ENCODE assay signal across 11 cellular contexts in genomic region chr17:64413505-64413904, GRCh38. TPM values are rescaled to one million over a fixed set of nuclear protein-coding genes. Genes with fewer than 3 reads are reported as not detected.
DNase-seq lines count a peak whose midpoint lies in the region; ATAC-seq and TF ChIP-seq lines count a peak whose summit lies in the region.
"Had no signal": no experiment of that assay in that cellular context is flagged by ENCODE, and none has a peak within 500 bp of the region (broad histone marks: within the 10 kb centered on the region; RNA-seq: fewer than 3 reads in every experiment).

No MANE protein-coding gene starts in this region.

- H3K27me3 ChIP-seq in HUES64 (ENCODE audit: insufficient read depth, low read length) (no peaks in the 10 kb centered on the region), hepatocyte (no peaks in the 10 kb centered on the region)
- H3K27me3 ChIP-seq: MG63 had no signal

- WGBS in HUES64 = 63% methylated on average over 3 of the region's 3 CpGs
- 67% methylated on average over 3 of the region's 3 CpGs for WGBS in hepatocyte (ENCODE audit: low lambda C conversion rate, missing lambda C conversion rate)

- CTCF ChIA-PET in GM10248 (lab: Yijun Ruan, JAX) = interaction anchor here (1.0 to 17.8 kb wide), 4 partner anchors 6 to 236 kb away, joined by 3 to 158 read pairs (median 5); no protein-coding TSS in a partner anchor

- ATAC-seq in GM21447 (IDR thresholded peaks at IDR 0.05; ENCODE audit: unreplicated experiment) = peak; percentile 67
- no peak for ATAC-seq in left lobe of liver
- no peak for ATAC-seq in GM18498 (IDR thresholded peaks at IDR 0.05; ENCODE audit: unreplicated experiment)
- ATAC-seq: HCT116 had no signal

- H3K9me2 ChIP-seq in hepatocyte (replicated peaks; ENCODE audit: insufficient read depth) = no peaks in the 10 kb centered on the region

- H3K4me3 ChIP-seq in HUES64 (ENCODE audit: low read length) (no peak overlapping the region), hepatocyte (no peak overlapping the region)
- H3K4me3 ChIP-seq: MG63 had no signal

- no peaks in the 10 kb centered on the region for H3K9me3 ChIP-seq in HUES64 (ENCODE audit: insufficient read depth, low read depth, low read length)
- no peaks in the 10 kb centered on the region for H3K9me3 ChIP-seq in hepatocyte (ENCODE audit: low read depth)
- H3K9me3 ChIP-seq: MG63 had no signal

- no peak overlapping the region for H2AFZ ChIP-seq in hepatocyte

- POLR2A ChIA-PET in GM10248 (lab: Yijun Ruan, JAX) = no interaction called here

- no peaks in the 10 kb centered on the region for H3K36me3 ChIP-seq in HUES64 (ENCODE audit: insufficient read depth, low read length)
- no peaks in the 10 kb centered on the region for H3K36me3 ChIP-seq in hepatocyte (replicated peaks; ENCODE audit: insufficient read depth, low read depth)
- H3K36me3 ChIP-seq: MG63 had no signal

- DNase-seq in GM10248 (ENCODE audit: extremely low spot score) (peak; percentile 66), left lobe of liver (ENCODE audit: low spot score) (peak; percentile 38), NCI-H82 (lab: John Stamatoyannopoulos, UW) (no peak), HuH-7 (ENCODE audit: low spot score) (no peak), hepatocyte (ENCODE audit: low spot score) (no peak)
- DNase-seq: MG63; stimulated activated CD4-positive, alpha-beta T cell treated with anti-CD3 and anti-CD28 coated beads, Interleukin-4, amount 100 ng/mL, for 4 hours had no signal

- no peaks in the 10 kb centered on the region for H3K79me2 ChIP-seq in hepatocyte

- no peak overlapping the region for H3K4me2 ChIP-seq in hepatocyte

- H3K27ac ChIP-seq in HUES64 (ENCODE audit: low read depth, low read length) (peak overlapping the region; percentile 21; the same call in 1 of the 2 replicates), hepatocyte (no peak overlapping the region)

- TF ChIP-seq CTCF in GM10248 (IDR thresholded peaks at IDR 0.05; ENCODE audit: control extremely low read depth, extremely low read depth, low read depth, missing control alignments) (no peak), hepatocyte (IDR thresholded peaks at IDR 0.05; ENCODE audit: poor library complexity) (no peak)

- H3K4me1 ChIP-seq in HUES64 (ENCODE audit: insufficient read depth, low read length) (peaks cover 21% of the 10 kb centered on the region), hepatocyte (ENCODE audit: insufficient read depth) (peaks cover 9% of the 10 kb centered on the region)

- H3K9ac ChIP-seq in HUES64 (ENCODE audit: low read depth, low read length) = no peak overlapping the region

- H4K20me1 ChIP-seq in hepatocyte (ENCODE audit: insufficient read depth, poor library complexity, severe bottlenecking) = no peaks in the 10 kb centered on the region

RNA-seq across cellular contexts. Expression of gene PECAM1, which starts 22.8 kb away (rescaled TPM):
- polyA plus RNA-seq in HUES64 (2013, experiment 1 of 2) = 0.65 TPM
- 0.38 TPM for polyA plus RNA-seq in HUES64 (2013, experiment 2 of 2)
- total RNA-seq in left lobe of liver = 20.2 TPM
- total RNA-seq in hepatocyte = 2.8 and 8.2 TPM in 2 replicates
- polyA plus RNA-seq in hepatocyte = 1.7 and 2.3 TPM in 2 replicates

RNA-seq across cellular contexts. Expression of gene MILR1, which starts 35.4 kb away (rescaled TPM):
- not detected for polyA plus RNA-seq in HUES64 (2013, experiment 1 of 2)
- polyA plus RNA-seq in HUES64 (2013, experiment 2 of 2) = not detected
- total RNA-seq in left lobe of liver (0.33 TPM), hepatocyte (0.47 TPM in 1 of 2 replicates, not detected in the other)
- polyA plus RNA-seq in hepatocyte = 0.47 and 0.62 TPM in 2 replicates

Comparison
In these comparisons a context has a peak if more than half of its experiments do, and no peak if none do; other contexts are left out.
1. DNase-seq: peak in GM10248 (single experiment) and left lobe of liver (single experiment); none in NCI-H82 (single experiment), HuH-7 (single experiment) and hepatocyte (single experiment).